1 cellular context compared by ENCODE assay signal in genomic region chr11:33723238-33723881, GRCh38.
TF ChIP-seq lines count a peak whose summit lies in the region.

No MANE protein-coding gene starts in this region.

TF ChIP-seq in K562, 482 proteins besides CTCF, POLR2A, EP300 and RAD21 (continued from another document and continues in another):
- no peak for TF ChIP-seq HDAC8 (tag; IDR thresholded peaks at IDR 0.05)
- no peak for TF ChIP-seq ZNF12 (CRISPR knock-in tag; IDR thresholded peaks at IDR 0.05)
- TF ChIP-seq ASH1L (IDR thresholded peaks at IDR 0.05; ENCODE audit: borderline replicate concordance, low read depth, partially characterized antibody) = no peak
- TF ChIP-seq ZNF766 (CRISPR knock-in tag; conservative IDR thresholded peaks at IDR 0.05) = 0 out of 2 replicates have a peak, but pooled peaks have one; percentile 23
- TF ChIP-seq USF1 (CRISPR knock-in tag; IDR thresholded peaks at IDR 0.05) = no peak
- no peak for TF ChIP-seq ATF1 (CRISPR knock-in tag; IDR thresholded peaks at IDR 0.05)
- 0 out of 2 replicates have a peak, but pooled peaks have one; percentile 4 for TF ChIP-seq ATF1 (tag; IDR thresholded peaks at IDR 0.05)
- no peak for TF ChIP-seq ZNF830 (CRISPR knock-in tag; IDR thresholded peaks at IDR 0.05)
- no peak for TF ChIP-seq RUNX1 (IDR thresholded peaks at IDR 0.05; ENCODE audit: low read depth)
- TF ChIP-seq KHSRP (IDR thresholded peaks at IDR 0.05) = no peak
- TF ChIP-seq ZKSCAN1 (IDR thresholded peaks at IDR 0.05; ENCODE audit: low read depth, low read length) = no peak
- TF ChIP-seq BRD4 (IDR thresholded peaks at IDR 0.05) = no peak
- no peak for TF ChIP-seq XRCC4 (IDR thresholded peaks at IDR 0.05; ENCODE audit: extremely low read depth, insufficient read depth, insufficient read length)
- TF ChIP-seq ZZZ3 (IDR thresholded peaks at IDR 0.05) = no peak
- TF ChIP-seq TCFL5 (CRISPR knock-in tag; conservative IDR thresholded peaks at IDR 0.05) = no peak
- no peak for TF ChIP-seq TFE3 (CRISPR knock-in tag; IDR thresholded peaks at IDR 0.05)
- peak; percentile 88 for TF ChIP-seq MAFK (IDR thresholded peaks at IDR 0.05; ENCODE audit: low read length)
- TF ChIP-seq ZNF449 (CRISPR knock-in tag; IDR thresholded peaks at IDR 0.05) = no peak
- TF ChIP-seq CREB3L1 (IDR thresholded peaks at IDR 0.05; ENCODE audit: borderline replicate concordance, low read depth) = no peak
- peak; percentile 12; the same call in 1 of the 2 replicates for TF ChIP-seq EP400 (IDR thresholded peaks at IDR 0.05)
- no peak for TF ChIP-seq ZNF583 (CRISPR knock-in tag; IDR thresholded peaks at IDR 0.05)
- TF ChIP-seq MTF1 (CRISPR knock-in tag; IDR thresholded peaks at IDR 0.05; ENCODE audit: borderline replicate concordance) = no peak
- TF ChIP-seq NFE2L1 (tag; IDR thresholded peaks at IDR 0.05; ENCODE audit: borderline replicate concordance, low read depth) = no peak
- TF ChIP-seq RBFOX2 (IDR thresholded peaks at IDR 0.05; ENCODE audit: low read depth, low read length) = no peak
- no peak for TF ChIP-seq ATF4 (CRISPR knock-in tag; IDR thresholded peaks at IDR 0.05)
- no peak for TF ChIP-seq SRSF3 (IDR thresholded peaks at IDR 0.05; ENCODE audit: insufficient read depth, low read length)
- TF ChIP-seq ZNF282 (CRISPR knock-in tag; IDR thresholded peaks at IDR 0.05) = no peak
- no peak for TF ChIP-seq FOXA3 (CRISPR knock-in tag; conservative IDR thresholded peaks at IDR 0.05 in 1 of 2, IDR thresholded peaks at IDR 0.05 in 1 of 2)
- no peak for TF ChIP-seq ZNF197 (CRISPR knock-in tag; IDR thresholded peaks at IDR 0.05; ENCODE audit: low read depth)
- TF ChIP-seq CCNT2 (IDR thresholded peaks at IDR 0.05; ENCODE audit: borderline replicate concordance, extremely low read depth, insufficient read length, low read depth, low read length) = peak; percentile 54
- no peak for TF ChIP-seq CSDE1 (IDR thresholded peaks at IDR 0.05)
- no peak for TF ChIP-seq E2F6 (IDR thresholded peaks at IDR 0.05; ENCODE audit: borderline replicate concordance in 1 of 2, extremely low read depth in 1 of 2, insufficient read depth in 1 of 2, insufficient read length in 1 of 2, low read depth in 1 of 2, low read length in 1 of 2, poor library complexity in 1 of 2, severe bottlenecking in 1 of 2)
- TF ChIP-seq ZC3H4 (CRISPR knock-in tag; IDR thresholded peaks at IDR 0.05; ENCODE audit: borderline replicate concordance) = no peak
- peak in 1 of 2 experiments; percentile 84; a peak in 2 of 4 replicates for TF ChIP-seq HDAC1 (IDR thresholded peaks at IDR 0.05)
- TF ChIP-seq IRF1 (CRISPR knock-in tag; IDR thresholded peaks at IDR 0.05; ENCODE audit: borderline replicate concordance) = no peak
- TF ChIP-seq SMC3 (conservative IDR thresholded peaks at IDR 0.05; ENCODE audit: insufficient read depth, low read depth, low read length) = no peak
- no peak for TF ChIP-seq HDAC6 (IDR thresholded peaks at IDR 0.05; ENCODE audit: low read depth, low read length)
- TF ChIP-seq TEAD4 (IDR thresholded peaks at IDR 0.05; ENCODE audit: low read length) = no peak; the same call in 1 of the 2 replicates
- TF ChIP-seq TEAD4 (CRISPR knock-in tag; IDR thresholded peaks at IDR 0.05; ENCODE audit: borderline replicate concordance) = no peak
- TF ChIP-seq GATAD2A (IDR thresholded peaks at IDR 0.05) = 0 out of 2 replicates have a peak, but pooled peaks have one; percentile 64
- TF ChIP-seq ETV5 (CRISPR knock-in tag; IDR thresholded peaks at IDR 0.05; ENCODE audit: low read depth) = no peak
- TF ChIP-seq PRPF4 (IDR thresholded peaks at IDR 0.05; ENCODE audit: insufficient read depth, low read depth, low read length, poor library complexity, severe bottlenecking) = no peak
- TF ChIP-seq BMI1 (IDR thresholded peaks at IDR 0.05; ENCODE audit: low read length) = no peak
- no peak for TF ChIP-seq NR2C2 (CRISPR knock-in tag; IDR thresholded peaks at IDR 0.05)
- peak; percentile 60; the same call in 1 of the 2 replicates for TF ChIP-seq NR2C2 (tag; IDR thresholded peaks at IDR 0.05)
- TF ChIP-seq SP1 (CRISPR knock-in tag; IDR thresholded peaks at IDR 0.05) = no peak
- TF ChIP-seq ZNF3 (CRISPR knock-in tag; IDR thresholded peaks at IDR 0.05) = no peak
- TF ChIP-seq NELFE (IDR thresholded peaks at IDR 0.05; ENCODE audit: insufficient read depth, insufficient read length) = no peak
- no peak for TF ChIP-seq ZNF239 (CRISPR knock-in tag; IDR thresholded peaks at IDR 0.05)
- TF ChIP-seq POU5F1 (IDR thresholded peaks at IDR 0.05; ENCODE audit: borderline replicate concordance, low read depth, low read length, partially characterized antibody) = no peak
- TF ChIP-seq ZBED1 (IDR thresholded peaks at IDR 0.05) = no peak
- TF ChIP-seq THAP7 (CRISPR knock-in tag; IDR thresholded peaks at IDR 0.05) = no peak
- no peak for TF ChIP-seq ZBTB11 (CRISPR knock-in tag; IDR thresholded peaks at IDR 0.05)
- no peak for TF ChIP-seq MXI1 (IDR thresholded peaks at IDR 0.05; ENCODE audit: low read depth, low read length)
- TF ChIP-seq E2F3 (CRISPR knock-in tag; IDR thresholded peaks at IDR 0.05) = no peak
- no peak for TF ChIP-seq ZNF212 (CRISPR knock-in tag; IDR thresholded peaks at IDR 0.05)
- TF ChIP-seq ZFP1 (CRISPR knock-in tag; IDR thresholded peaks at IDR 0.05) = no peak
- TF ChIP-seq TAF7 (tag; IDR thresholded peaks at IDR 0.05) = no peak
- no peak for TF ChIP-seq FOXA1 (IDR thresholded peaks at IDR 0.05; ENCODE audit: borderline replicate concordance)
- TF ChIP-seq MNT (conservative IDR thresholded peaks at IDR 0.05) = peak in 1 of 2 experiments; percentile 43; a peak in 1 of 4 replicates
- TF ChIP-seq ILK (tag; IDR thresholded peaks at IDR 0.05; ENCODE audit: borderline replicate concordance, low read depth) = no peak
- no peak for TF ChIP-seq NUFIP1 (IDR thresholded peaks at IDR 0.05; ENCODE audit: partially characterized antibody)
- peak; percentile 78 for TF ChIP-seq MAFF (IDR thresholded peaks at IDR 0.05; ENCODE audit: low read length)
- peak; percentile 89 for TF ChIP-seq SMARCE1 (IDR thresholded peaks at IDR 0.05)
- no peak for TF ChIP-seq ARID2 (IDR thresholded peaks at IDR 0.05)
- TF ChIP-seq POLR2G (IDR thresholded peaks at IDR 0.05; ENCODE audit: low read depth, low read length) = no peak
- peak; percentile 53; the same call in 1 of the 2 replicates for TF ChIP-seq SMARCC2 (IDR thresholded peaks at IDR 0.05; ENCODE audit: low read depth)
- TF ChIP-seq ELF2 (CRISPR knock-in tag; IDR thresholded peaks at IDR 0.05) = no peak
- TF ChIP-seq SMAD4 (CRISPR knock-in tag; conservative IDR thresholded peaks at IDR 0.05) = no peak; the same call in 1 of the 2 replicates
- TF ChIP-seq MCM5 (IDR thresholded peaks at IDR 0.05; ENCODE audit: low read depth) = no peak
- TF ChIP-seq CHD1 (IDR thresholded peaks at IDR 0.05; ENCODE audit: low read length) = no peak
